22 cellular contexts compared by ENCODE assay signal in genomic region chr20:31956556-31957220, GRCh38. TPM values are rescaled to one million over a fixed set of nuclear protein-coding genes. Genes with fewer than 3 reads are reported as not detected.
DNase-seq lines count a peak whose midpoint lies in the region; ATAC-seq and TF ChIP-seq lines count a peak whose summit lies in the region.
"Had no signal": no experiment of that assay in that cellular context is flagged by ENCODE, and none has a peak within 500 bp of the region (broad histone marks: within the 10 kb centered on the region; RNA-seq: fewer than 3 reads in every experiment).

No MANE protein-coding gene starts in this region.

- H4K20me1 ChIP-seq in OCI-LY3 (ENCODE audit: insufficient read depth, low read length): no peaks in the 10 kb centered on the region

- H3K9me3 Mint-ChIP-seq in glutamatergic neuron (ENCODE audit: unreplicated experiment): peaks cover 26% of the 10 kb centered on the region
- no peaks in the 10 kb centered on the region for H3K9me3 Mint-ChIP-seq in effector memory CD8-positive, alpha-beta T cell
- H3K9me3 Mint-ChIP-seq: CD4-positive, alpha-beta T cell; H9; T-cell had no signal

- TF ChIP-seq CTCF in OCI-LY3 (IDR thresholded peaks at IDR 0.05; ENCODE audit: low read depth, low read length) (no peak), glutamatergic neuron (IDR thresholded peaks at IDR 0.05; ENCODE audit: partially characterized antibody, unreplicated experiment) (no peak)

- no peaks in the 10 kb centered on the region for H3K36me3 Mint-ChIP-seq in glutamatergic neuron (ENCODE audit: unreplicated experiment)
- peaks cover 4% of the 10 kb centered on the region for H3K36me3 Mint-ChIP-seq in effector memory CD8-positive, alpha-beta T cell (ENCODE audit: insufficient read depth)
- H3K36me3 Mint-ChIP-seq: T-cell had no signal

- H3K4me2 ChIP-seq in OCI-LY3 (ENCODE audit: low read length): peak overlapping the region; percentile 75
- H3K4me2 ChIP-seq: A549 had no signal

- 0 out of 2 replicates have a peak overlapping the region, but pooled peaks have one; percentile 49 for H2AFZ ChIP-seq in OCI-LY3 (ENCODE audit: low read depth, low read length)

- H3K9ac ChIP-seq in OCI-LY3 (ENCODE audit: low read length): peak overlapping the region; percentile 37

- H3K4me1 ChIP-seq in OCI-LY3 (ENCODE audit: low read length): peaks cover 25% of the 10 kb centered on the region
- H3K4me1 ChIP-seq: A549, BE2C, Peyer's patch had no signal

- H3K36me3 ChIP-seq in OCI-LY3 (replicated peaks; ENCODE audit: low read depth, low read length): no peaks in the 10 kb centered on the region
- H3K36me3 ChIP-seq: BE2C, Peyer's patch had no signal

- H3K27ac Mint-ChIP-seq in glutamatergic neuron (ENCODE audit: unreplicated experiment): peak overlapping the region; percentile 96
- H3K27ac Mint-ChIP-seq in effector memory CD8-positive, alpha-beta T cell: no peak overlapping the region
- H3K27ac Mint-ChIP-seq: CD4-positive, alpha-beta T cell; H9; T-cell had no signal

- peak overlapping the region; percentile 49 for H3K4me3 ChIP-seq in OCI-LY3 (ENCODE audit: low read length)
- H3K4me3 ChIP-seq: A549, Peyer's patch had no signal

- H3K4me3 Mint-ChIP-seq in glutamatergic neuron (ENCODE audit: unreplicated experiment): peak overlapping the region; percentile 61
- H3K4me3 Mint-ChIP-seq in effector memory CD8-positive, alpha-beta T cell: no peak overlapping the region
- H3K4me3 Mint-ChIP-seq: CD4-positive, alpha-beta T cell; H9; T-cell had no signal

- peak overlapping the region; percentile 45 for H3K27ac ChIP-seq in OCI-LY3 (ENCODE audit: low read length)
- H3K27ac ChIP-seq: A549, Peyer's patch had no signal

- H3K4me1 Mint-ChIP-seq in glutamatergic neuron (ENCODE audit: low read depth, unreplicated experiment): peaks cover 54% of the 10 kb centered on the region
- H3K4me1 Mint-ChIP-seq in effector memory CD8-positive, alpha-beta T cell (ENCODE audit: low read depth in 2 of 2): peaks cover 6% of the 10 kb centered on the region in 2 donors

- peaks cover 2% of the 10 kb centered on the region for H3K79me2 ChIP-seq in OCI-LY3 (ENCODE audit: low read length)

- DNase-seq in DMS 273 treated with DMSO at 0.1 percent for 48 hours (lab: John Stamatoyannopoulos, UW): peak; percentile 87
- DNase-seq in NCI-H2171 (lab: John Stamatoyannopoulos, UW): peak; percentile 82
- DNase-seq in glutamatergic neuron: peak; percentile 76
- no peak for DNase-seq in effector memory CD8-positive, alpha-beta T cell
- no peak for DNase-seq in DMS153 treated with DMSO at 0.1 percent for 48 hours (lab: John Stamatoyannopoulos, UW; ENCODE audit: unreplicated experiment)
- DNase-seq: BE2C; CD4-positive, alpha-beta T cell; COR-L47; EL; GF-D8; H9; IMR-90; NCI-H1105; NCI-H146; NCI-H345; NCI-H526; Peyer's patch; T-cell had no signal

- no peak for ATAC-seq in effector memory CD8-positive, alpha-beta T cell (replicated peaks)
- ATAC-seq in GM18867 (IDR thresholded peaks at IDR 0.05; ENCODE audit: unreplicated experiment): no peak
- no peak for ATAC-seq in GM21423 (IDR thresholded peaks at IDR 0.05; ENCODE audit: unreplicated experiment)
- ATAC-seq: A549, T-cell had no signal

- H3K9me3 ChIP-seq in OCI-LY3 (ENCODE audit: insufficient read depth, low read length): no peaks in the 10 kb centered on the region
- H3K9me3 ChIP-seq: A549, BE2C, Peyer's patch had no signal

- H3K27me3 Mint-ChIP-seq in glutamatergic neuron (ENCODE audit: unreplicated experiment): peaks cover 24% of the 10 kb centered on the region
- peaks cover 45 to 54% of the 10 kb centered on the region in 2 donors for H3K27me3 Mint-ChIP-seq in effector memory CD8-positive, alpha-beta T cell

- H3K27me3 ChIP-seq in OCI-LY3 (ENCODE audit: low read depth, low read length): peaks cover 5% of the 10 kb centered on the region; the same call in 1 of the 2 replicates
- H3K27me3 ChIP-seq: Peyer's patch had no signal

RNA-seq across cellular contexts. Expression of gene PDRG1, which starts 4.8 kb away (rescaled TPM):
- total RNA-seq in glutamatergic neuron (ENCODE audit: unreplicated experiment): 69.5 TPM

RNA-seq across cellular contexts. Expression of gene XKR7, which starts 11.3 kb away (rescaled TPM):
- total RNA-seq in glutamatergic neuron (ENCODE audit: unreplicated experiment): 284 TPM
- total RNA-seq: CD4-positive, alpha-beta T cell; IMR-90; T-cell had no signal

RNA-seq across cellular contexts. Expression of gene CCM2L, which starts 53.5 kb away (rescaled TPM):
- total RNA-seq in glutamatergic neuron (ENCODE audit: unreplicated experiment): 6.3 TPM
- total RNA-seq: CD4-positive, alpha-beta T cell; IMR-90; T-cell had no signal

Comparison
In these comparisons a context has a peak if more than half of its experiments do, and no peak if none do; other contexts are left out.
1. DNase-seq: peak in DMS 273 treated with DMSO at 0.1 percent for 48 hours (single experiment), NCI-H2171 (single experiment) and glutamatergic neuron (single experiment); none in effector memory CD8-positive, alpha-beta T cell (0 of 3) and DMS153 treated with DMSO at 0.1 percent for 48 hours (single experiment).